12 cellular contexts compared by ENCODE assay signal in genomic region chr15:57220220-57220619, GRCh38.
DNase-seq lines count a peak whose midpoint lies in the region; ATAC-seq and TF ChIP-seq lines count a peak whose summit lies in the region.
"Had no signal": no experiment of that assay in that cellular context is flagged by ENCODE, and none has a peak within 500 bp of the region (broad histone marks: within the 10 kb centered on the region; RNA-seq: fewer than 3 reads in every experiment).

No MANE protein-coding gene starts in this region.

- no peak overlapping the region for H3K9ac ChIP-seq in endodermal cell (ENCODE audit: extremely low read depth, low read length, poor library complexity, severe bottlenecking)

- H3K4me3 Mint-ChIP-seq in endodermal cell: no peak overlapping the region
- H3K4me3 Mint-ChIP-seq: activated CD4-positive, alpha-beta memory T cell treated with anti-CD3 and anti-CD28 coated beads for 36 hours had no signal

- no peaks in the 10 kb centered on the region for H4K20me1 ChIP-seq in osteoblast (ENCODE audit: insufficient read depth, low read length)

- H3K4me3 ChIP-seq in endodermal cell (ENCODE audit: low read length) (peak overlapping the region; percentile 54), osteoblast (ENCODE audit: insufficient read depth, low read length) (no peak overlapping the region)

- H3K4me2 ChIP-seq in osteoblast (ENCODE audit: insufficient read depth, low read length): peak overlapping the region; percentile 52

- H3K36me3 Mint-ChIP-seq in endodermal cell (ENCODE audit: low read depth): no peaks in the 10 kb centered on the region
- H3K36me3 Mint-ChIP-seq: activated CD4-positive, alpha-beta memory T cell treated with anti-CD3 and anti-CD28 coated beads for 36 hours had no signal

- no peaks in the 10 kb centered on the region for H3K9me3 Mint-ChIP-seq in endodermal cell
- H3K9me3 Mint-ChIP-seq: activated CD4-positive, alpha-beta memory T cell treated with anti-CD3 and anti-CD28 coated beads for 36 hours had no signal

- H3K27me3 ChIP-seq in endodermal cell (ENCODE audit: control insufficient read depth, insufficient read depth, low read length, poor library complexity, severe bottlenecking) (no peaks in the 10 kb centered on the region), osteoblast (ENCODE audit: insufficient read depth, low read length) (no peaks in the 10 kb centered on the region)

- TF ChIP-seq CTCF in endodermal cell (conservative IDR thresholded peaks at IDR 0.05) (no peak), osteoblast (IDR thresholded peaks at IDR 0.05; ENCODE audit: extremely low read depth, low read depth, low read length) (no peak)

- H3K9me3 ChIP-seq in endodermal cell (ENCODE audit: control insufficient read depth, low read length) (no peaks in the 10 kb centered on the region), osteoblast (ENCODE audit: low read depth, low read length) (no peaks in the 10 kb centered on the region)

- H3K27me3 Mint-ChIP-seq in endodermal cell (ENCODE audit: insufficient read depth): no peaks in the 10 kb centered on the region
- H3K27me3 Mint-ChIP-seq: activated CD4-positive, alpha-beta memory T cell treated with anti-CD3 and anti-CD28 coated beads for 36 hours had no signal

- no peak overlapping the region for H3K27ac Mint-ChIP-seq in endodermal cell
- H3K27ac Mint-ChIP-seq: activated CD4-positive, alpha-beta memory T cell treated with anti-CD3 and anti-CD28 coated beads for 36 hours had no signal

- H2AFZ ChIP-seq in osteoblast (ENCODE audit: low read length): no peak overlapping the region

- H3K36me3 ChIP-seq in endodermal cell (ENCODE audit: control insufficient read depth, insufficient read depth, low read length) (no peaks in the 10 kb centered on the region), osteoblast (ENCODE audit: insufficient read depth, low read length) (no peaks in the 10 kb centered on the region)

- no peak for ATAC-seq in HG02885 (IDR thresholded peaks at IDR 0.05; ENCODE audit: poor library complexity, unreplicated experiment)
- no peak for ATAC-seq in GM18870 (IDR thresholded peaks at IDR 0.05; ENCODE audit: unreplicated experiment)
- ATAC-seq in GM19324 (IDR thresholded peaks at IDR 0.05; ENCODE audit: low FRiP score, unreplicated experiment): no peak
- ATAC-seq: Panc1 had no signal

- 60 to 96% methylated on average over 1 of the region's 1 CpG for WGBS in endodermal cell (ENCODE audit: insufficient coverage in 1 of 2, insufficient read length in 1 of 2), 2 experiments

- peaks cover 6% of the 10 kb centered on the region for H3K4me1 ChIP-seq in endodermal cell (ENCODE audit: control insufficient read depth, insufficient read depth, low read length)
- peaks cover 76% of the 10 kb centered on the region for H3K4me1 ChIP-seq in osteoblast (ENCODE audit: insufficient read depth, low read length)

- H3K79me2 ChIP-seq in osteoblast (ENCODE audit: insufficient read depth, low read length): peaks cover 42% of the 10 kb centered on the region

- H3K27ac ChIP-seq in endodermal cell (ENCODE audit: low read depth, low read length): no peak overlapping the region
- H3K27ac ChIP-seq in osteoblast (ENCODE audit: low read depth, low read length): peak overlapping the region; percentile 4

- peaks cover 21% of the 10 kb centered on the region for H3K4me1 Mint-ChIP-seq in endodermal cell

- DNase-seq in NCI-H1092 treated with DMSO at 0.1 percent for 48 hours (lab: John Stamatoyannopoulos, UW) (peak; percentile 56), NCI-H1092 (lab: John Stamatoyannopoulos, UW) (no peak), NCI-H82 (lab: John Stamatoyannopoulos, UW) (peak; percentile 60), endodermal cell (no peak), osteoblast (ENCODE audit: insufficient read length, low spot score, missing footprints) (no peak)
- DNase-seq: 8988T; activated CD4-positive, alpha-beta memory T cell treated with anti-CD3 and anti-CD28 coated beads for 36 hours; central memory CD4-positive, alpha-beta T cell had no signal

Comparison
In these comparisons a context has a peak if more than half of its experiments do, and no peak if none do; other contexts are left out.
1. DNase-seq: peak in NCI-H1092 treated with DMSO at 0.1 percent for 48 hours (single experiment) and NCI-H82 (single experiment); none in NCI-H1092 (single experiment), endodermal cell (single experiment) and osteoblast (single experiment).